ENCODE assay signal across 22 cellular contexts in genomic region chr14:51596473-51596870, GRCh38. TPM values are rescaled to one million over a fixed set of nuclear protein-coding genes. Genes with fewer than 3 reads are reported as not detected.
A peak's percentile ranks its signal among the peaks of the same experiment; 100 is the strongest.
DNase-seq lines count a peak whose midpoint lies in the region; ATAC-seq and TF ChIP-seq lines count a peak whose summit lies in the region.
"Had no signal": no experiment of that assay in that cellular context is flagged by ENCODE, and none has a peak within 500 bp of the region (broad histone marks: within the 10 kb centered on the region; RNA-seq: fewer than 3 reads in every experiment).

No MANE protein-coding gene starts in this region.

- no peak for TF ChIP-seq CTCF in stomach (IDR thresholded peaks at IDR 0.05)

- TF ChIP-seq EP300 in stomach (IDR thresholded peaks at IDR 0.05) = no peak

- CTCF ChIA-PET in naive thymus-derived CD4-positive, alpha-beta T cell (lab: Charles Lee) = no interaction called here

- intact Hi-C loops in naive thymus-derived CD4-positive, alpha-beta T cell (cut with micrococcal nuclease) = no loop called here
- intact Hi-C loops in stomach (cut with DNase I; ENCODE audit: low total_unique reads) = no loop called here
- intact Hi-C loops in activated T-helper 1 cell treated with anti-CD3 and anti-CD28 coated beads, Interleukin-12 subunit alpha, Interleukin-12 subunit beta, Interleukin-2, Interleukin-4 antibody, amounts not matched to agents 30 ng/mL and 10 ng/mL and 1 ng/mL, durations not matched to agents 14 hours and 24 hours and 36 hours (cut with micrococcal nuclease) = no loop called here

- ATAC-seq in GM19351 (IDR thresholded peaks at IDR 0.05; ENCODE audit: unreplicated experiment) = peak; percentile 71
- ATAC-seq in naive thymus-derived CD4-positive, alpha-beta T cell = peak; percentile 80
- ATAC-seq in HG02759 (IDR thresholded peaks at IDR 0.05; ENCODE audit: unreplicated experiment) = no peak
- ATAC-seq: activated T-cell treated with anti-CD3 and anti-CD28 coated beads, Interleukin-2, amount 50 U/mL, for 4 hours had no signal

- H3K4me1 Mint-ChIP-seq in naive thymus-derived CD4-positive, alpha-beta T cell = peaks cover 0 to 8% (median 7%) of the 10 kb centered on the region in 7 donors
- H3K4me1 Mint-ChIP-seq in activated T-helper 1 cell treated with anti-CD3 and anti-CD28 coated beads, Interleukin-12 subunit alpha, Interleukin-12 subunit beta, Interleukin-2, Interleukin-4 antibody, amounts not matched to agents 30 ng/mL and 10 ng/mL and 1 ng/mL, durations not matched to agents 14 hours and 24 hours and 36 hours (ENCODE audit: low read depth) = peaks cover 8% of the 10 kb centered on the region

- no peaks in the 10 kb centered on the region for H3K27me3 ChIP-seq in naive thymus-derived CD4-positive, alpha-beta T cell (ENCODE audit: control insufficient read depth in 2 of 2, insufficient read depth in 2 of 2, low read length in 2 of 2)
- no peaks in the 10 kb centered on the region for H3K27me3 ChIP-seq in stomach
- H3K27me3 ChIP-seq: neural progenitor cell had no signal

- H3K27ac Mint-ChIP-seq in naive thymus-derived CD4-positive, alpha-beta T cell = no peak overlapping the region
- no peak overlapping the region for H3K27ac Mint-ChIP-seq in activated T-helper 1 cell treated with anti-CD3 and anti-CD28 coated beads, Interleukin-12 subunit alpha, Interleukin-12 subunit beta, Interleukin-2, Interleukin-4 antibody, amounts not matched to agents 30 ng/mL and 10 ng/mL and 1 ng/mL, durations not matched to agents 14 hours and 24 hours and 36 hours
- H3K27ac Mint-ChIP-seq: activated naive CD4-positive, alpha-beta T cell treated with anti-CD3 and anti-CD28 coated beads, Interleukin-2, amount 10 ng/mL, durations not matched to agents 7 days and 5 days; neural progenitor cell had no signal

- no peaks in the 10 kb centered on the region for H3K36me3 ChIP-seq in naive thymus-derived CD4-positive, alpha-beta T cell (ENCODE audit: control insufficient read depth in 2 of 3, insufficient read depth in 3 of 3, low read length in 3 of 3)
- H3K36me3 ChIP-seq in stomach = no peaks in the 10 kb centered on the region
- H3K36me3 ChIP-seq: neural progenitor cell, WERI-Rb-1 had no signal

- DNase-seq in SK-MEL-5 (ENCODE audit: low read depth, low spot score) (peak; percentile 91), stomach (no peak)
- DNase-seq in naive thymus-derived CD4-positive, alpha-beta T cell = no peak
- DNase-seq in stimulated activated CD8-positive, alpha-beta memory T cell treated with anti-CD3 and anti-CD28 coated beads, Interleukin-4, amount 100 ng/mL, for 24 hours (ENCODE audit: low read depth) = peak; percentile 2
- DNase-seq in activated T-helper 1 cell treated with anti-CD3 and anti-CD28 coated beads, Interleukin-12 subunit alpha, Interleukin-12 subunit beta, Interleukin-2, Interleukin-4 antibody, amounts not matched to agents 30 ng/mL and 10 ng/mL and 1 ng/mL, durations not matched to agents 14 hours and 24 hours and 36 hours (ENCODE audit: low spot score) = no peak
- DNase-seq in activated CD4-positive, CD25-positive, alpha-beta regulatory T cell treated with anti-CD3 and anti-CD28 coated beads, Interleukin-2, amount 50 U/mL, for 72 hours = no peak
- DNase-seq: activated CD4-positive, alpha-beta T cell treated with anti-CD3 and anti-CD28 coated beads, Interleukin-2, amount 50 U/mL, for 48 hours; activated naive CD4-positive, alpha-beta T cell treated with anti-CD3 and anti-CD28 coated beads, Interleukin-2, amount 10 ng/mL, durations not matched to agents 7 days and 5 days; activated T-cell treated with anti-CD3 and anti-CD28 coated beads, Interleukin-2, amount 50 U/mL, for 4 hours; effector memory CD4-positive, alpha-beta T cell; mesenchymal stem cell; NCI-H1092; NCI-H2029 treated with DMSO at 0.1 percent for 48 hours; NCI-H345; SIG-M5; small intestine; stimulated activated CD4-positive, alpha-beta T cell treated with anti-CD3 and anti-CD28 coated beads, Interleukin-2, amount 100 ng/mL, for 48 hours; T-helper 2 cell; WERI-Rb-1 had no signal

- no peak overlapping the region for H3K4me3 ChIP-seq in naive thymus-derived CD4-positive, alpha-beta T cell (ENCODE audit: low read length)
- H3K4me3 ChIP-seq in stomach = no peak overlapping the region
- H3K4me3 ChIP-seq: neural progenitor cell had no signal

- in situ Hi-C loops in SK-MEL-5 (cut with HindIII; ENCODE audit: low pct_unique_long_range_greater_than_20kb, low sequenced_read_pairs) = no loop called here

- no peaks in the 10 kb centered on the region for H3K36me3 Mint-ChIP-seq in naive thymus-derived CD4-positive, alpha-beta T cell
- H3K36me3 Mint-ChIP-seq in activated T-helper 1 cell treated with anti-CD3 and anti-CD28 coated beads, Interleukin-12 subunit alpha, Interleukin-12 subunit beta, Interleukin-2, Interleukin-4 antibody, amounts not matched to agents 30 ng/mL and 10 ng/mL and 1 ng/mL, durations not matched to agents 14 hours and 24 hours and 36 hours (ENCODE audit: low read depth) = no peaks in the 10 kb centered on the region
- H3K36me3 Mint-ChIP-seq: activated naive CD4-positive, alpha-beta T cell treated with anti-CD3 and anti-CD28 coated beads, Interleukin-2, amount 10 ng/mL, durations not matched to agents 7 days and 5 days; neural progenitor cell had no signal

- H3K9me3 ChIP-seq in naive thymus-derived CD4-positive, alpha-beta T cell (ENCODE audit: control insufficient read depth in 2 of 3, low read length in 3 of 3) = no peaks in the 10 kb centered on the region
- no peaks in the 10 kb centered on the region for H3K9me3 ChIP-seq in stomach

- WGBS in stomach, 5 donors = 86 to 93% (median 88%) methylated on average over 3 of the region's 3 CpGs

- H3K9me3 Mint-ChIP-seq in naive thymus-derived CD4-positive, alpha-beta T cell = no peaks in the 10 kb centered on the region
- no peaks in the 10 kb centered on the region for H3K9me3 Mint-ChIP-seq in activated T-helper 1 cell treated with anti-CD3 and anti-CD28 coated beads, Interleukin-12 subunit alpha, Interleukin-12 subunit beta, Interleukin-2, Interleukin-4 antibody, amounts not matched to agents 30 ng/mL and 10 ng/mL and 1 ng/mL, durations not matched to agents 14 hours and 24 hours and 36 hours
- H3K9me3 Mint-ChIP-seq: activated naive CD4-positive, alpha-beta T cell treated with anti-CD3 and anti-CD28 coated beads, Interleukin-2, amount 10 ng/mL, durations not matched to agents 7 days and 5 days; activated T-cell treated with anti-CD3 and anti-CD28 coated beads, Interleukin-2, amount 50 U/mL, for 4 hours; neural progenitor cell had no signal

- no peak overlapping the region for H3K27ac ChIP-seq in naive thymus-derived CD4-positive, alpha-beta T cell (ENCODE audit: low read depth, low read length)
- H3K27ac ChIP-seq in stomach = no peak overlapping the region
- H3K27ac ChIP-seq: neural progenitor cell, WERI-Rb-1 had no signal

- no peak overlapping the region for H3K4me3 Mint-ChIP-seq in naive thymus-derived CD4-positive, alpha-beta T cell
- no peak overlapping the region for H3K4me3 Mint-ChIP-seq in activated T-helper 1 cell treated with anti-CD3 and anti-CD28 coated beads, Interleukin-12 subunit alpha, Interleukin-12 subunit beta, Interleukin-2, Interleukin-4 antibody, amounts not matched to agents 30 ng/mL and 10 ng/mL and 1 ng/mL, durations not matched to agents 14 hours and 24 hours and 36 hours
- H3K4me3 Mint-ChIP-seq: activated naive CD4-positive, alpha-beta T cell treated with anti-CD3 and anti-CD28 coated beads, Interleukin-2, amount 10 ng/mL, durations not matched to agents 7 days and 5 days; activated T-cell treated with anti-CD3 and anti-CD28 coated beads, Interleukin-2, amount 50 U/mL, for 4 hours; neural progenitor cell had no signal

- H3K4me1 ChIP-seq in naive thymus-derived CD4-positive, alpha-beta T cell (ENCODE audit: control insufficient read depth in 2 of 2, insufficient read depth in 2 of 2, low read length in 2 of 2) = peaks cover 0 to 5% of the 10 kb centered on the region in 2 donors
- H3K4me1 ChIP-seq in stomach = peaks cover 0 to 11% (median 0%) of the 10 kb centered on the region in 4 donors
- H3K4me1 ChIP-seq: neural progenitor cell had no signal

- no peak for TF ChIP-seq POLR2A in stomach (IDR thresholded peaks at IDR 0.05)

- POLR2A ChIA-PET in naive thymus-derived CD4-positive, alpha-beta T cell (lab: Charles Lee) = no interaction called here

- peaks cover 10 to 47% (median 18%) of the 10 kb centered on the region in 5 donors for H3K27me3 Mint-ChIP-seq in naive thymus-derived CD4-positive, alpha-beta T cell
- H3K27me3 Mint-ChIP-seq in activated T-helper 1 cell treated with anti-CD3 and anti-CD28 coated beads, Interleukin-12 subunit alpha, Interleukin-12 subunit beta, Interleukin-2, Interleukin-4 antibody, amounts not matched to agents 30 ng/mL and 10 ng/mL and 1 ng/mL, durations not matched to agents 14 hours and 24 hours and 36 hours (ENCODE audit: insufficient read depth) = peaks cover 39% of the 10 kb centered on the region

RNA-seq across cellular contexts. Expression of gene FRMD6, which starts 55.2 kb away (rescaled TPM):
- total RNA-seq in SK-MEL-5 (2014; rRNA removed; shearing (Covaris generic)) = 45.5 and 46.0 TPM in 2 replicates
- polyA plus RNA-seq in SK-MEL-5 (2015; cell fraction: cytosol; rRNA removed) = 48.8 and 82.1 TPM in 2 replicates
- 62.1 and 88.2 TPM in 2 replicates for polyA plus RNA-seq in SK-MEL-5 (2015; cell fraction: nucleus; rRNA removed)
- total RNA-seq in naive thymus-derived CD4-positive, alpha-beta T cell = 1 to 10 TPM in 4 of 5 experiments, under 1 TPM in 1; 0.93 to 4.8 (median 3.9) TPM
- polyA plus RNA-seq in naive thymus-derived CD4-positive, alpha-beta T cell = under 1 TPM; 0.28 to 0.51 TPM
- total RNA-seq in stomach = 10 to 100 TPM in 3 of 5 donors, 1 to 10 TPM in 2; 8.4 to 35.2 (median 11.1) TPM
- polyA plus RNA-seq in stomach = 10 to 100 TPM in 1 of 3 donors, 1 to 10 TPM in 2; 5.9 to 12.9 (median 8.1) TPM
- 5.9 and 6.1 TPM in 2 replicates for total RNA-seq in activated T-helper 1 cell treated with anti-CD3 and anti-CD28 coated beads, Interleukin-12 subunit alpha, Interleukin-12 subunit beta, Interleukin-2, Interleukin-4 antibody, amounts not matched to agents 30 ng/mL and 10 ng/mL and 1 ng/mL, durations not matched to agents 14 hours and 24 hours and 36 hours

Comparison
In these comparisons a context has a peak if more than half of its experiments do, and no peak if none do; other contexts are left out.
1. DNase-seq: peak in SK-MEL-5 (single experiment) and stimulated activated CD8-positive, alpha-beta memory T cell treated with anti-CD3 and anti-CD28 coated beads, Interleukin-4, amount 100 ng/mL, for 24 hours (single experiment); none in naive thymus-derived CD4-positive, alpha-beta T cell (0 of 9), stomach (single experiment), activated T-helper 1 cell treated with anti-CD3 and anti-CD28 coated beads, Interleukin-12 subunit alpha, Interleukin-12 subunit beta, Interleukin-2, Interleukin-4 antibody, amounts not matched to agents 30 ng/mL and 10 ng/mL and 1 ng/mL, durations not matched to agents 14 hours and 24 hours and 36 hours (single experiment) and activated CD4-positive, CD25-positive, alpha-beta regulatory T cell treated with anti-CD3 and anti-CD28 coated beads, Interleukin-2, amount 50 U/mL, for 72 hours (single experiment).